In genomic region chrX:122818068-122818467, GRCh38 we compare ENCODE assay signal across 7 cellular contexts.
"Had no signal": no experiment of that assay in that cellular context is flagged by ENCODE, and none has a peak within 500 bp of the region (broad histone marks: within the 10 kb centered on the region; RNA-seq: fewer than 3 reads in every experiment).

No MANE protein-coding gene starts in this region.

- H3K4me3 ChIP-seq: GM12878 had no signal

- FAIRE-seq: G401.6, GM12878, GM12891, GM12892, GM18507, GM19239 had no signal

- ATAC-seq: GM12878 had no signal

- DNase-seq: GF-D8 had no signal
